Comparison of ENCODE assay signal across 15 cellular contexts in genomic region chr22:41654322-41654721, GRCh38. TPM values are rescaled to one million over a fixed set of nuclear protein-coding genes. Genes with fewer than 3 reads are reported as not detected.
DNase-seq lines count a peak whose midpoint lies in the region; ATAC-seq and TF ChIP-seq lines count a peak whose summit lies in the region.
"Had no signal": no experiment of that assay in that cellular context is flagged by ENCODE, and none has a peak within 500 bp of the region (broad histone marks: within the 10 kb centered on the region; RNA-seq: fewer than 3 reads in every experiment).

No MANE protein-coding gene starts in this region.

- H3K36me3 ChIP-seq in left ventricle myocardium inferior: peaks cover 100% of the 10 kb centered on the region
- peaks cover 16 to 100% (median 90%) of the 10 kb centered on the region in 9 donors for H3K36me3 ChIP-seq in heart right ventricle
- H3K36me3 ChIP-seq in suprapubic skin: peaks cover 99% of the 10 kb centered on the region

- H3K27ac ChIP-seq in left ventricle myocardium inferior (replicated peaks) (peak overlapping the region; percentile 3), heart right ventricle (no peak overlapping the region), suprapubic skin (no peak overlapping the region)
- H3K27ac ChIP-seq: Peyer's patch, SJSA1 had no signal

- no peaks in the 10 kb centered on the region for H3K27me3 Mint-ChIP-seq in activated CD4-positive, alpha-beta memory T cell treated with anti-CD3 and anti-CD28 coated beads, Interleukin-2, amount 10 ng/mL, durations not matched to agents 7 days and 5 days

- TF ChIP-seq CTCF in left ventricle myocardium inferior (IDR thresholded peaks at IDR 0.05; ENCODE audit: borderline replicate concordance): no peak
- no peak for TF ChIP-seq CTCF in heart right ventricle (IDR thresholded peaks at IDR 0.05)
- TF ChIP-seq CTCF in suprapubic skin (IDR thresholded peaks at IDR 0.05): no peak

- WGBS in heart right ventricle, 2 donors: 92 to 95% methylated on average over 3 of the region's 3 CpGs
- 90% methylated on average over 3 of the region's 3 CpGs for WGBS in suprapubic skin

- peak overlapping the region; percentile 40 for H3K27ac Mint-ChIP-seq in activated CD4-positive, alpha-beta memory T cell treated with anti-CD3 and anti-CD28 coated beads, Interleukin-2, amount 10 ng/mL, durations not matched to agents 7 days and 5 days

- no peaks in the 10 kb centered on the region for H3K9me3 Mint-ChIP-seq in activated CD4-positive, alpha-beta memory T cell treated with anti-CD3 and anti-CD28 coated beads, Interleukin-2, amount 10 ng/mL, durations not matched to agents 7 days and 5 days

- H3K9me3 ChIP-seq in left ventricle myocardium inferior (replicated peaks): no peaks in the 10 kb centered on the region
- no peaks in the 10 kb centered on the region for H3K9me3 ChIP-seq in heart right ventricle
- no peaks in the 10 kb centered on the region for H3K9me3 ChIP-seq in suprapubic skin
- H3K9me3 ChIP-seq: HAP-1, Peyer's patch, SJSA1 had no signal

- CTCF ChIA-PET in activated CD4-positive, alpha-beta memory T cell treated with anti-CD3 and anti-CD28 coated beads, Interleukin-2, amount 10 ng/mL, durations not matched to agents 7 days and 5 days (lab: Charles Lee): interaction anchor here (1.6 to 2.3 kb wide), 2 partner anchors 10 to 13 kb away, joined by 6 to 8 read pairs; no protein-coding TSS in a partner anchor

- DNase-seq in left ventricle myocardium inferior (no peak), heart right ventricle (no peak), islet precursor cell (peak; percentile 11), suprapubic skin (ENCODE audit: low spot score in 2 of 2) (no peak), CD1c-positive myeloid dendritic cell (ENCODE audit: extremely low spot score) (no peak)
- DNase-seq in activated CD4-positive, alpha-beta memory T cell treated with anti-CD3 and anti-CD28 coated beads, Interleukin-2, amount 10 ng/mL, durations not matched to agents 7 days and 5 days: no peak
- DNase-seq: C1 segment of cervical spinal cord, GDM1, IMR-90, NCI-H1092 treated with DMSO at 0.1 percent for 48 hours, Peyer's patch had no signal

- no peak overlapping the region for H3K4me3 Mint-ChIP-seq in activated CD4-positive, alpha-beta memory T cell treated with anti-CD3 and anti-CD28 coated beads, Interleukin-2, amount 10 ng/mL, durations not matched to agents 7 days and 5 days

- TF ChIP-seq POLR2A in suprapubic skin (IDR thresholded peaks at IDR 0.05): no peak

- no peaks in the 10 kb centered on the region for H3K27me3 ChIP-seq in left ventricle myocardium inferior (ENCODE audit: low read depth)
- no peaks in the 10 kb centered on the region for H3K27me3 ChIP-seq in heart right ventricle
- H3K27me3 ChIP-seq in suprapubic skin: no peaks in the 10 kb centered on the region
- H3K27me3 ChIP-seq: Peyer's patch, SJSA1 had no signal

- peaks cover 7% of the 10 kb centered on the region for H3K4me1 Mint-ChIP-seq in activated CD4-positive, alpha-beta memory T cell treated with anti-CD3 and anti-CD28 coated beads, Interleukin-2, amount 10 ng/mL, durations not matched to agents 7 days and 5 days

- peaks cover 61% of the 10 kb centered on the region for H3K36me3 Mint-ChIP-seq in activated CD4-positive, alpha-beta memory T cell treated with anti-CD3 and anti-CD28 coated beads, Interleukin-2, amount 10 ng/mL, durations not matched to agents 7 days and 5 days (ENCODE audit: low read depth)

- H3K4me3 ChIP-seq in left ventricle myocardium inferior (no peak overlapping the region), heart right ventricle (no peak overlapping the region), suprapubic skin (no peak overlapping the region)
- H3K4me3 ChIP-seq: HAP-1, Peyer's patch, SJSA1 had no signal

- POLR2A ChIA-PET in activated CD4-positive, alpha-beta memory T cell treated with anti-CD3 and anti-CD28 coated beads, Interleukin-2, amount 10 ng/mL, durations not matched to agents 7 days and 5 days (lab: Charles Lee): interaction anchor here (1.0 to 2.6 kb wide), 4 partner anchors 13 to 66 kb away, joined by 3 to 11 read pairs (median 4); partner anchors contain the start of genes DESI1 and XRCC6

- intact Hi-C loops in left ventricle myocardium inferior (cut with micrococcal nuclease) (no loop called here), heart right ventricle (cut with DNase I) (no loop called here)

- TF ChIP-seq EP300 in suprapubic skin (IDR thresholded peaks at IDR 0.05): no peak

- peaks cover 16% of the 10 kb centered on the region for H3K4me1 ChIP-seq in left ventricle myocardium inferior
- peaks cover 0 to 2% (median 0%) of the 10 kb centered on the region in 9 donors for H3K4me1 ChIP-seq in heart right ventricle
- no peaks in the 10 kb centered on the region for H3K4me1 ChIP-seq in suprapubic skin
- H3K4me1 ChIP-seq: HAP-1, Peyer's patch, SJSA1 had no signal

- no peak for ATAC-seq in heart right ventricle
- no peak for ATAC-seq in GM19395 (IDR thresholded peaks at IDR 0.05; ENCODE audit: unreplicated experiment)

RNA-seq across cellular contexts. Expression of gene XRCC6, which starts 33.2 kb away (rescaled TPM):
- total RNA-seq in left ventricle myocardium inferior: 155 TPM
- total RNA-seq in heart right ventricle: 100 to 1,000 TPM; 152 to 192 (median 181) TPM
- polyA plus RNA-seq in heart right ventricle: 100 to 1,000 TPM; 103 to 185 TPM
- 100 to 1,000 TPM; 244 to 251 TPM for total RNA-seq in activated CD4-positive, alpha-beta memory T cell treated with anti-CD3 and anti-CD28 coated beads, Interleukin-2, amount 10 ng/mL, durations not matched to agents 7 days and 5 days
- 100 to 1,000 TPM; 131 to 194 (median 182) TPM for total RNA-seq in suprapubic skin

RNA-seq across cellular contexts. Expression of gene DESI1, which starts 33.5 kb away (rescaled TPM):
- total RNA-seq in left ventricle myocardium inferior: 46.2 TPM
- 10 to 100 TPM; 27.6 to 49.6 (median 36.0) TPM for total RNA-seq in heart right ventricle
- 10 to 100 TPM; 22.7 to 73.1 TPM for polyA plus RNA-seq in heart right ventricle
- 10 to 100 TPM; 49.3 to 53.6 TPM for total RNA-seq in activated CD4-positive, alpha-beta memory T cell treated with anti-CD3 and anti-CD28 coated beads, Interleukin-2, amount 10 ng/mL, durations not matched to agents 7 days and 5 days
- 10 to 100 TPM; 25.6 to 32.9 (median 27.9) TPM for total RNA-seq in suprapubic skin

RNA-seq across cellular contexts. Expression of gene SNU13, which starts 34.3 kb away (rescaled TPM):
- 197 TPM for total RNA-seq in left ventricle myocardium inferior
- 100 to 1,000 TPM; 183 to 274 (median 195) TPM for total RNA-seq in heart right ventricle
- polyA plus RNA-seq in heart right ventricle: 100 to 1,000 TPM; 203 to 323 TPM
- 100 to 1,000 TPM; 166 to 176 TPM for total RNA-seq in activated CD4-positive, alpha-beta memory T cell treated with anti-CD3 and anti-CD28 coated beads, Interleukin-2, amount 10 ng/mL, durations not matched to agents 7 days and 5 days
- total RNA-seq in suprapubic skin: 100 to 1,000 TPM; 113 to 159 (median 126) TPM

RNA-seq across cellular contexts. Expression of gene MEI1, which starts 45.0 kb away (rescaled TPM):
- total RNA-seq in left ventricle myocardium inferior (0.74 TPM), heart right ventricle (1 to 10 TPM in 3 of 10 donors, under 1 TPM in 4, not detected in 3; 0.37 to 1.9 (median 0.71) TPM), suprapubic skin (1 to 10 TPM in 1 of 4 donors, under 1 TPM in 1, not detected in 2; 0.72 to 5.0 TPM)
- polyA plus RNA-seq in heart right ventricle: 1 to 10 TPM in 1 of 2 donors, under 1 TPM in 1; 0.52 to 1.3 TPM
- total RNA-seq in activated CD4-positive, alpha-beta memory T cell treated with anti-CD3 and anti-CD28 coated beads, Interleukin-2, amount 10 ng/mL, durations not matched to agents 7 days and 5 days: 10 to 100 TPM; 75.5 to 79.1 TPM
- total RNA-seq: MCF 10A had no signal
